Comparison of ENCODE assay signal across 1 cellular context in genomic region chr4:101419324-101420135, GRCh38.
TF ChIP-seq lines count a peak whose summit lies in the region.

No MANE protein-coding gene starts in this region.

TF ChIP-seq in GM12878, 131 proteins besides CTCF, POLR2A, EP300 and RAD21 (continued from another document and continues in another):
- no peak for TF ChIP-seq RELB (IDR thresholded peaks at IDR 0.05; ENCODE audit: low read depth)
- no peak for TF ChIP-seq ESRRA (IDR thresholded peaks at IDR 0.05; ENCODE audit: low read length)
- no peak for TF ChIP-seq ZNF274 (IDR thresholded peaks at IDR 0.05; ENCODE audit: insufficient read depth, insufficient read length)
- TF ChIP-seq HDAC6 (IDR thresholded peaks at IDR 0.05; ENCODE audit: unreplicated experiment): no peak
- peak; percentile 37; the same call in 1 of the 2 replicates for TF ChIP-seq ATF2 (IDR thresholded peaks at IDR 0.05; ENCODE audit: low read length)
- no peak for TF ChIP-seq SIN3A (IDR thresholded peaks at IDR 0.05; ENCODE audit: low read depth, low read length)
- TF ChIP-seq NBN (IDR thresholded peaks at IDR 0.05): no peak
- TF ChIP-seq POLR2AphosphoS2 (IDR thresholded peaks at IDR 0.05; ENCODE audit: low read depth, low read length): no peak
- TF ChIP-seq GABPA (IDR thresholded peaks at IDR 0.05; ENCODE audit: low read depth): peak; percentile 27; the same call in 1 of the 2 replicates
- TF ChIP-seq ZNF687 (IDR thresholded peaks at IDR 0.05): no peak
- 0 out of 4 replicates have a peak, but pooled peaks of 1 of the 2 experiments have one; percentile 58 for TF ChIP-seq ETV6 (conservative IDR thresholded peaks at IDR 0.05 in 1 of 2, IDR thresholded peaks at IDR 0.05 in 1 of 2; ENCODE audit: borderline replicate concordance in 1 of 2, low read depth in 1 of 2)
- no peak for TF ChIP-seq RBBP5 (conservative IDR thresholded peaks at IDR 0.05)
- no peak for TF ChIP-seq SKIL (IDR thresholded peaks at IDR 0.05; ENCODE audit: low read depth, poor library complexity, severe bottlenecking)
- TF ChIP-seq BACH1 (IDR thresholded peaks at IDR 0.05; ENCODE audit: borderline replicate concordance): no peak
- no peak for TF ChIP-seq KAT2A (conservative IDR thresholded peaks at IDR 0.05; ENCODE audit: control insufficient read depth, low read depth, low read length)
- TF ChIP-seq SMARCA5 (IDR thresholded peaks at IDR 0.05): no peak
- TF ChIP-seq PBX3 (IDR thresholded peaks at IDR 0.05; ENCODE audit: insufficient replicate concordance, low read depth, low read length): peak; percentile 33
- no peak for TF ChIP-seq KLF5 (IDR thresholded peaks at IDR 0.05; ENCODE audit: partially characterized antibody)
- no peak for TF ChIP-seq NR2C1 (IDR thresholded peaks at IDR 0.05)
- no peak for TF ChIP-seq RCOR1 (conservative IDR thresholded peaks at IDR 0.05; ENCODE audit: low read depth, low read length)
- TF ChIP-seq GATAD2B (conservative IDR thresholded peaks at IDR 0.05; ENCODE audit: low read depth): no peak
- no peak for TF ChIP-seq WRNIP1 (IDR thresholded peaks at IDR 0.05; ENCODE audit: borderline replicate concordance, low read depth, low read length)
- no peak for TF ChIP-seq STAT1 (conservative IDR thresholded peaks at IDR 0.05)
- no peak for TF ChIP-seq HDGF (IDR thresholded peaks at IDR 0.05)
- peak; percentile 72 for TF ChIP-seq FOXM1 (IDR thresholded peaks at IDR 0.05; ENCODE audit: low read depth, low read length)
- no peak for TF ChIP-seq MYC (IDR thresholded peaks at IDR 0.05; ENCODE audit: insufficient read depth, insufficient read length, insufficient replicate concordance, low read length, severe bottlenecking)
- no peak for TF ChIP-seq NRF1 (conservative IDR thresholded peaks at IDR 0.05; ENCODE audit: low read depth, low read length)
- no peak for TF ChIP-seq MTA3 (IDR thresholded peaks at IDR 0.05; ENCODE audit: borderline replicate concordance, low read length)
- no peak for TF ChIP-seq E4F1 (IDR thresholded peaks at IDR 0.05; ENCODE audit: borderline replicate concordance, partially characterized antibody)
- no peak for TF ChIP-seq RELA (IDR thresholded peaks at IDR 0.05; ENCODE audit: borderline replicate concordance, partially characterized antibody)
- TF ChIP-seq NFXL1 (IDR thresholded peaks at IDR 0.05; ENCODE audit: borderline replicate concordance): no peak
- TF ChIP-seq MYB (IDR thresholded peaks at IDR 0.05; ENCODE audit: borderline replicate concordance, low read depth, low read length): no peak
- peak; percentile 30; the same call in 1 of the 2 replicates for TF ChIP-seq CREM (IDR thresholded peaks at IDR 0.05; ENCODE audit: low read depth)
- no peak for TF ChIP-seq CBFB (IDR thresholded peaks at IDR 0.05; ENCODE audit: low read depth)
- TF ChIP-seq USF2 (IDR thresholded peaks at IDR 0.05; ENCODE audit: borderline replicate concordance, low read depth, low read length): no peak
- no peak for TF ChIP-seq MEF2B (IDR thresholded peaks at IDR 0.05; ENCODE audit: partially characterized antibody, poor library complexity, severe bottlenecking)
- TF ChIP-seq SP1 (IDR thresholded peaks at IDR 0.05; ENCODE audit: low read depth, low read length): no peak
- no peak for TF ChIP-seq USF1 (IDR thresholded peaks at IDR 0.05; ENCODE audit: borderline replicate concordance, extremely low read length, insufficient read depth, low read depth, low read length)
- TF ChIP-seq BCLAF1 (IDR thresholded peaks at IDR 0.05): no peak
- no peak for TF ChIP-seq CHD2 (IDR thresholded peaks at IDR 0.05; ENCODE audit: borderline replicate concordance, low read depth, low read length)
- TF ChIP-seq PML (IDR thresholded peaks at IDR 0.05; ENCODE audit: low read length): no peak
- TF ChIP-seq EZH2 (IDR thresholded peaks at IDR 0.05; ENCODE audit: borderline replicate concordance, control insufficient read depth, low read depth, low read length): no peak
- TF ChIP-seq CBX3 (IDR thresholded peaks at IDR 0.05; ENCODE audit: borderline replicate concordance, low read depth): no peak
- no peak for TF ChIP-seq BMI1 (IDR thresholded peaks at IDR 0.05; ENCODE audit: borderline replicate concordance)
- TF ChIP-seq TAF1 (IDR thresholded peaks at IDR 0.05; ENCODE audit: borderline replicate concordance, low read depth, low read length): no peak
- TF ChIP-seq PKNOX1 (IDR thresholded peaks at IDR 0.05): peak; percentile 47; the same call in 1 of the 2 replicates
- no peak for TF ChIP-seq NR2F1 (conservative IDR thresholded peaks at IDR 0.05)
